In genomic region chr18:76821875-76822509, GRCh38 we compare ENCODE assay signal across 7 cellular contexts.
DNase-seq lines count a peak whose midpoint lies in the region; ATAC-seq and TF ChIP-seq lines count a peak whose summit lies in the region.

No MANE protein-coding gene starts in this region.

- H3K36me3 ChIP-seq in HAP-1 (replicated peaks) = peaks cover 5% of the 10 kb centered on the region
- H3K36me3 ChIP-seq in MM.1S (replicated peaks; ENCODE audit: insufficient read depth, low read length) = no peaks in the 10 kb centered on the region

- H4K20me1 ChIP-seq in MM.1S (ENCODE audit: insufficient read depth, low read length) = no peaks in the 10 kb centered on the region

- DNase-seq in GM12865 (ENCODE audit: low read depth) = peak; percentile 76
- DNase-seq in HAP-1 (ENCODE audit: low spot score in 2 of 2) = peak in 1 of 2 experiments; percentile 54
- DNase-seq in MM.1S = peak; percentile 56
- DNase-seq in activated CD4-positive, CD25-positive, alpha-beta regulatory T cell treated with anti-CD3 and anti-CD28 coated beads, Interleukin-2, amount 50 U/mL, for 16 hours (ENCODE audit: low read depth, low spot score) = peak; percentile 21
- DNase-seq in central memory CD8-positive, alpha-beta T cell (ENCODE audit: low spot score in 2 of 2) = peak; percentile 55 to 56
- DNase-seq in kidney tubule cell (ENCODE audit: low spot score) = peak; percentile 60
- peak; percentile 50 to 60 for DNase-seq in stimulated activated CD4-positive, alpha-beta T cell treated with anti-CD3 and anti-CD28 coated beads, Interleukin-1b, Interleukin-23, amount 100 ng/mL, for 4 hours (ENCODE audit: low read depth in 2 of 2)

- peak; percentile 77 for ATAC-seq in central memory CD8-positive, alpha-beta T cell (replicated peaks; ENCODE audit: extremely low read depth, poor library complexity, severe bottlenecking)

- H3K36me3 Mint-ChIP-seq in central memory CD8-positive, alpha-beta T cell (ENCODE audit: insufficient read depth) = peaks cover 26% of the 10 kb centered on the region

- H3K27me3 ChIP-seq in HAP-1 (ENCODE audit: low read depth) = no peaks in the 10 kb centered on the region
- no peaks in the 10 kb centered on the region for H3K27me3 ChIP-seq in MM.1S (replicated peaks; ENCODE audit: insufficient read depth, low read length)

- H3K27me3 Mint-ChIP-seq in central memory CD8-positive, alpha-beta T cell = no peaks in the 10 kb centered on the region

- in situ Hi-C loops in HAP-1 (cut with MboI; ENCODE audit: low sequenced_read_pairs) = no loop called here

- no peak for TF ChIP-seq CTCF in GM12865 (IDR thresholded peaks at IDR 0.05; ENCODE audit: insufficient read depth, low read depth, low read length, missing control alignments)
- no peak for TF ChIP-seq CTCF in MM.1S (IDR thresholded peaks at IDR 0.05; ENCODE audit: low read length)

- H3K9ac ChIP-seq in MM.1S (ENCODE audit: low read length) = peak overlapping the region; percentile 99

- peak overlapping the region; percentile 66 for H3K4me2 ChIP-seq in MM.1S (ENCODE audit: low read depth, low read length)

- peaks cover 60% of the 10 kb centered on the region for H3K79me2 ChIP-seq in MM.1S (ENCODE audit: low read length)

- H3K4me3 Mint-ChIP-seq in central memory CD8-positive, alpha-beta T cell = peak overlapping the region; percentile 89

- H3K27ac Mint-ChIP-seq in central memory CD8-positive, alpha-beta T cell (ENCODE audit: low read depth) = peak overlapping the region; percentile 91

- H3K4me3 ChIP-seq in GM12865 (ENCODE audit: low read depth, low read length) (peak overlapping the region; percentile 89), HAP-1 (peak overlapping the region; percentile 77), MM.1S (ENCODE audit: low read length) (peak overlapping the region; percentile 89)

- H2AFZ ChIP-seq in MM.1S (ENCODE audit: low read length) = peak overlapping the region; percentile 91

- no peaks in the 10 kb centered on the region for H3K9me3 ChIP-seq in HAP-1
- H3K9me3 ChIP-seq in MM.1S (replicated peaks; ENCODE audit: insufficient read depth, low read length) = no peaks in the 10 kb centered on the region

- peaks cover 9% of the 10 kb centered on the region; the same call in 1 of the 2 replicates for H3F3A ChIP-seq in MM.1S (ENCODE audit: insufficient read depth, low read length)

- no peaks in the 10 kb centered on the region for H3K9me2 ChIP-seq in MM.1S (replicated peaks; ENCODE audit: insufficient read depth, low read length)

- H3K9me3 Mint-ChIP-seq in central memory CD8-positive, alpha-beta T cell = no peaks in the 10 kb centered on the region

- peak overlapping the region; percentile 83 for H3K27ac ChIP-seq in MM.1S (ENCODE audit: low read length)

- H3K4me1 Mint-ChIP-seq in central memory CD8-positive, alpha-beta T cell = peaks cover 49% of the 10 kb centered on the region

- H3K4me1 ChIP-seq in HAP-1 (peaks cover 13% of the 10 kb centered on the region), MM.1S (ENCODE audit: low read length) (no peaks in the 10 kb centered on the region)
